ENCODE assay signal across 19 cellular contexts in genomic region chr4:57943672-57944071, GRCh38.
DNase-seq lines count a peak whose midpoint lies in the region; FAIRE-seq and TF ChIP-seq lines count a peak whose summit lies in the region.
"Had no signal": no experiment of that assay in that cellular context is flagged by ENCODE, and none has a peak within 500 bp of the region (broad histone marks: within the 10 kb centered on the region; RNA-seq: fewer than 3 reads in every experiment).

No MANE protein-coding gene starts in this region.

- H3K23ac ChIP-seq in neuronal stem cell (ENCODE audit: low read depth, low read length, poor library complexity): no peak overlapping the region

- H3K14ac ChIP-seq in neuronal stem cell (ENCODE audit: low read length): no peak overlapping the region

- no peak overlapping the region for H3K27ac ChIP-seq in OCI-LY3 (ENCODE audit: low read length)
- no peak overlapping the region for H3K27ac ChIP-seq in neuronal stem cell (replicated peaks; ENCODE audit: low read length)
- no peak overlapping the region for H3K27ac ChIP-seq in effector memory CD4-positive, alpha-beta T cell (ENCODE audit: insufficient read depth, low read length, poor library complexity, severe bottlenecking)
- H3K27ac ChIP-seq: heart right ventricle, suprapubic skin had no signal

- H4K8ac ChIP-seq in neuronal stem cell (ENCODE audit: low read depth, low read length): no peak overlapping the region

- no peak overlapping the region for H2BK120ac ChIP-seq in neuronal stem cell (ENCODE audit: low read depth, low read length)

- H3K9ac ChIP-seq in OCI-LY3 (ENCODE audit: low read length) (no peak overlapping the region), neuronal stem cell (ENCODE audit: low read depth, low read length, poor library complexity) (no peak overlapping the region)

- H2BK15ac ChIP-seq in neuronal stem cell (ENCODE audit: low read length): no peak overlapping the region

- H3K36me3 ChIP-seq in OCI-LY3 (replicated peaks; ENCODE audit: low read depth, low read length) (no peaks in the 10 kb centered on the region), neuronal stem cell (replicated peaks in 1 of 2; ENCODE audit: control insufficient read depth in 2 of 2, insufficient read depth in 2 of 2, low read length in 2 of 2) (no peaks in the 10 kb centered on the region)
- no peaks in the 10 kb centered on the region for H3K36me3 ChIP-seq in effector memory CD4-positive, alpha-beta T cell (ENCODE audit: control insufficient read depth, insufficient read depth, low read length)
- H3K36me3 ChIP-seq: heart right ventricle, MG63, suprapubic skin had no signal

- H3K4me3 ChIP-seq in OCI-LY3 (ENCODE audit: low read length): peak overlapping the region; percentile 16; the same call in 1 of the 2 replicates
- no peak overlapping the region for H3K4me3 ChIP-seq in cardiac fibroblast (replicated peaks in 1 of 2; ENCODE audit: low read depth in 2 of 2, low read length in 2 of 2)
- H3K4me3 ChIP-seq in neuronal stem cell (ENCODE audit: low read length in 2 of 2): no peak overlapping the region
- no peak overlapping the region for H3K4me3 ChIP-seq in effector memory CD4-positive, alpha-beta T cell (ENCODE audit: insufficient read depth, low read depth, low read length, poor library complexity, severe bottlenecking)
- H3K4me3 ChIP-seq: GM23338, heart right ventricle, MG63, smooth muscle cell, suprapubic skin had no signal

- peak overlapping the region; percentile 28 for H3K18ac ChIP-seq in neuronal stem cell (ENCODE audit: low read length)

- no peak overlapping the region for H2BK12ac ChIP-seq in neuronal stem cell (ENCODE audit: low read length)

- H3K4me1 ChIP-seq in OCI-LY3 (ENCODE audit: low read length) (peaks cover 23% of the 10 kb centered on the region), neuronal stem cell (ENCODE audit: control insufficient read depth in 2 of 2, insufficient read depth in 1 of 2, low read depth in 1 of 2, low read length in 2 of 2) (no peaks in the 10 kb centered on the region)
- no peaks in the 10 kb centered on the region for H3K4me1 ChIP-seq in effector memory CD4-positive, alpha-beta T cell (ENCODE audit: control insufficient read depth, insufficient read depth, low read length, poor library complexity, severe bottlenecking)
- H3K4me1 ChIP-seq: heart right ventricle, suprapubic skin had no signal

- H2BK5ac ChIP-seq in neuronal stem cell (ENCODE audit: low read length): no peak overlapping the region

- H3K79me1 ChIP-seq in neuronal stem cell (ENCODE audit: low read depth, low read length): no peaks in the 10 kb centered on the region

- no peak for DNase-seq in GM12891 (ENCODE audit: insufficient read length, low spot score)
- peak; percentile 41 to 71 for DNase-seq in cardiac fibroblast (ENCODE audit: low read depth in 2 of 2)
- DNase-seq in neuronal stem cell (ENCODE audit: low spot score): no peak
- DNase-seq in GM19238 (ENCODE audit: insufficient read length, low spot score): no peak
- no peak for DNase-seq in T-helper 9 cell
- no peak for DNase-seq in COLO829 (ENCODE audit: low spot score)
- no peak for DNase-seq in effector memory CD4-positive, alpha-beta T cell
- DNase-seq: activated naive CD8-positive, alpha-beta T cell treated with anti-CD3 and anti-CD28 coated beads, Interleukin-2, amount 50 U/mL, for 24 hours; central memory CD4-positive, alpha-beta T cell; heart right ventricle; MG63; NCI-H1930; NCI-H510A; T-helper 2 cell had no signal

- TF ChIP-seq CTCF in OCI-LY3 (IDR thresholded peaks at IDR 0.05; ENCODE audit: low read depth, low read length) (no peak), cardiac fibroblast (IDR thresholded peaks at IDR 0.05; ENCODE audit: low read depth, low read length) (no peak)

- no peak overlapping the region for H3K4ac ChIP-seq in neuronal stem cell (ENCODE audit: low read length)

- H3K4me2 ChIP-seq in OCI-LY3 (ENCODE audit: low read length): peak overlapping the region; percentile 44
- H3K4me2 ChIP-seq in neuronal stem cell (ENCODE audit: insufficient read depth, low read length, poor library complexity, severe bottlenecking): no peak overlapping the region
- H3K4me2 ChIP-seq: GM23338, smooth muscle cell had no signal

- no peak for TF ChIP-seq POLR2A in GM12891 (IDR thresholded peaks at IDR 0.05; ENCODE audit: low read depth, low read length)

- no peaks in the 10 kb centered on the region for H3K9me3 ChIP-seq in OCI-LY3 (ENCODE audit: insufficient read depth, low read length)
- H3K9me3 ChIP-seq in neuronal stem cell (replicated peaks in 1 of 2; ENCODE audit: control insufficient read depth in 2 of 2, insufficient read depth in 1 of 2, low read depth in 1 of 2, low read length in 2 of 2): no peaks in the 10 kb centered on the region
- H3K9me3 ChIP-seq in effector memory CD4-positive, alpha-beta T cell (ENCODE audit: control insufficient read depth, low read length): no peaks in the 10 kb centered on the region
- H3K9me3 ChIP-seq: heart right ventricle, MG63, suprapubic skin had no signal

- no CpG with 5 or more reads among the region's 8 CpGs for WGBS in neuronal stem cell (ENCODE audit: extremely low coverage in 2 of 2, insufficient read length in 2 of 2, insufficient replicate concordance in 1 of 2), 2 donors

- no peak overlapping the region for H4K91ac ChIP-seq in neuronal stem cell (ENCODE audit: low read depth, low read length, poor library complexity)

- peak; percentile 71 for FAIRE-seq in GM12891 (lab: Jason Lieb, UNC)
- FAIRE-seq: keratinocyte had no signal

- H3K79me2 ChIP-seq in OCI-LY3 (ENCODE audit: low read length): no peaks in the 10 kb centered on the region

- H2AFZ ChIP-seq in OCI-LY3 (ENCODE audit: low read depth, low read length): peak overlapping the region; percentile 79
- no peak overlapping the region for H2AFZ ChIP-seq in neuronal stem cell (ENCODE audit: low read length)
- H2AFZ ChIP-seq: GM23338 had no signal

- no peaks in the 10 kb centered on the region for H4K20me1 ChIP-seq in OCI-LY3 (ENCODE audit: insufficient read depth, low read length)

- H2AK5ac ChIP-seq in neuronal stem cell (ENCODE audit: low read depth, low read length): no peak overlapping the region

- H3K27me3 ChIP-seq in OCI-LY3 (ENCODE audit: low read depth, low read length): no peaks in the 10 kb centered on the region
- H3K27me3 ChIP-seq in neuronal stem cell (ENCODE audit: control insufficient read depth in 3 of 3, insufficient read depth in 3 of 3, low read depth in 1 of 3, low read length in 3 of 3): no peaks in the 10 kb centered on the region
- H3K27me3 ChIP-seq in effector memory CD4-positive, alpha-beta T cell (replicated peaks; ENCODE audit: control insufficient read depth, insufficient read depth, low read length, poor library complexity, severe bottlenecking): no peaks in the 10 kb centered on the region
- H3K27me3 ChIP-seq: heart right ventricle, MG63, suprapubic skin had no signal

TF ChIP-seq in GM12891, 5 proteins besides CTCF, POLR2A, EP300 and RAD21:
- no peak for TF ChIP-seq POU2F2 (IDR thresholded peaks at IDR 0.05; ENCODE audit: low read depth, low read length)
- TF ChIP-seq TAF1 (IDR thresholded peaks at IDR 0.05; ENCODE audit: low read depth, low read length): no peak
- no peak for TF ChIP-seq POLR2AphosphoS5 (IDR thresholded peaks at IDR 0.05; ENCODE audit: low read depth, low read length)
- no peak for TF ChIP-seq PAX5 (IDR thresholded peaks at IDR 0.05; ENCODE audit: insufficient read depth, low read length, severe bottlenecking)
- peak; percentile 23; the same call in 1 of the 2 replicates for TF ChIP-seq SPI1 (IDR thresholded peaks at IDR 0.05; ENCODE audit: low read depth, low read length)

Comparison
In these comparisons a context has a peak if more than half of its experiments do, and no peak if none do; other contexts are left out.
1. DNase-seq: peak in cardiac fibroblast (2 of 2); none in GM12891 (single experiment), neuronal stem cell (single experiment), GM19238 (single experiment), T-helper 9 cell (single experiment), COLO829 (single experiment) and effector memory CD4-positive, alpha-beta T cell (0 of 3).